In the genomic region with DNA sequence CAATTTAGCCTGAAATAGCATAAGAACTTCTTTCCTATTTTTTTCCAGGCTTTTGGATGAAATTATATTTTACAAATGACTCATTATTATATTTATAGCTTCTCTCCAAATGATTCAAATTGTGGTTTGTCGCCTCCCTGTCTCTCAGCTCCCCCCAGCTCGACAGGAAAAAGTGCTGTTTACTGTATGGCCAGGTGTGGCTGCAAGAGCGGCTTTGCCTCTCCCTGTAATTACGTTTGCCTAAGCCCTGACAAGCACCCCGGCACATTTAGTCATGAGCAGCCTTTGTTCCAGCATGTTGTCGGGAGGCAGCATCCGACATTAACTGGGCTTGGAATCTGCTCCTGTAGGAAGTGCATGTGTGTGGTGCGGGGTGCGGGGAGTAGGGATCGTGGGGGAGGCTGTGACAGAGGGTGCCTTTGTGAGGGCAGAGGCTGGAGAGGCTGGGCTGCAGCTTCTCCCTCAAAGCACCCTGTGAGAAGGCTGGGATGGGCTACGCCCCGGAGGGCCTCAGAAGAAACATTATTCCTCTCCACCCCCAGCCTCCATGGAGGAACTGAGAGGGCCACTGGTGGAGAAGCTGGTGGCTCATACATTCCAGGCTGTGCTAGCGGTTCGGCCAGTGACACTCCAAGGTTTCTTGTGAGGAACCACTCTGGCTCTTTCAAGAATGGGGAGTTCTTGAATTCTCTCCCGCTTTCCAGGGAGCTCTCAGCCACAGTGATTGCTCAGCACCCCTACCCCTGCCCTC, we compare ENCODE assay signal across 1 cellular context.
TF ChIP-seq lines count a peak whose summit lies in the region.

No MANE protein-coding gene starts in this region.

TF ChIP-seq in IMR-90, 13 proteins besides CTCF, POLR2A, EP300 and RAD21 (continued from another document):
- no peak for TF ChIP-seq MXI1 (IDR thresholded peaks at IDR 0.05; ENCODE audit: borderline replicate concordance, low read depth, low read length)
- TF ChIP-seq RFX5 (IDR thresholded peaks at IDR 0.05; ENCODE audit: low read depth, low read length) = no peak
- 0 out of 2 replicates have a peak, but pooled peaks have one; percentile 10 for TF ChIP-seq MAZ (IDR thresholded peaks at IDR 0.05; ENCODE audit: borderline replicate concordance, low read depth, low read length)
- TF ChIP-seq NFE2L2 (IDR thresholded peaks at IDR 0.05; ENCODE audit: low read depth, low read length) = no peak
